Comparison of ENCODE assay signal across 1 cellular context in the genomic region with DNA sequence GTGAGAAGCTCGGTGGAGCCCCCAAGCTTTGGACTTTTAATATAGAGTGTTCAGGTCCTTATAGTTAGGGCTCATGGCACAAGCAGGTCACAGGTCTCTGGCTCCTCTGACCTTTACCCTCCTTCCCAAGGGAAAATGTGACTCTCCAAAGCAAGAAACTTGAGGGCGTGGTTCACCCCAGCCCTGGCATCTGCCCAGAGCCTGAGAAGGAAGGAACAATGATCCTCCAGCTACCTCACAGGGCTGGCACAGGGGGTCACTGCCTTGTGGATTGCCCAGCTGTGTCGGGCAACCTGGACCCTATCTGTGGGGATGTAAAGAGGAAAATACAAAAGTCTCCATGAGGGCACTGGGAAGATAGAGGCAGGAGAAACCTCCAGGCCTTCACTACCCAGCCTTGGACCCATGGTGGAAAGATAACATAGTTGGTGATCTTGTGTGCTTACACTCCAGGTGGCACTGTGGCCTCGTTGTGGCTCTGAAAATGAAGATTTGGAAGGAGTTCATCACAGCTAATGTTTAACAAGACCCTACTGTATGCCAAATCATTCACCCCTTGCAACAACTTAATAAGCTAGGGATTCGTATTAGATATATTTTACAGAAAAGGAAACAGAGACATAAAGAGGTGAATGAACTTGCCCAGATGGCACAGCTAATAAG.
TF ChIP-seq lines count a peak whose summit lies in the region.

No MANE protein-coding gene starts in this region.

TF ChIP-seq in WTC11, 78 proteins besides CTCF, POLR2A, EP300 and RAD21 (continued from another document):
- TF ChIP-seq, protein P1, sequence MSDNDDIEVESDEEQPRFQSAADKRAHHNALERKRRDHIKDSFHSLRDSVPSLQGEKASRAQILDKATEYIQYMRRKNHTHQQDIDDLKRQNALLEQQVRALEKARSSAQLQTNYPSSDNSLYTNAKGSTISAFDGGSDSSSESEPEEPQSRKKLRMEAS (CRISPR knock-in tag; IDR thresholded peaks at IDR 0.05), result no peak
- no peak for TF ChIP-seq ZBTB21 (CRISPR knock-in tag; IDR thresholded peaks at IDR 0.05; ENCODE audit: borderline replicate concordance)
- no peak for TF ChIP-seq RELA (CRISPR knock-in tag; IDR thresholded peaks at IDR 0.05; ENCODE audit: borderline replicate concordance)
- TF ChIP-seq CREB1 (CRISPR knock-in tag; IDR thresholded peaks at IDR 0.05), result no peak
- TF ChIP-seq ELF4 (CRISPR knock-in tag; IDR thresholded peaks at IDR 0.05; ENCODE audit: low read depth), result no peak
- TF ChIP-seq, protein P2, sequence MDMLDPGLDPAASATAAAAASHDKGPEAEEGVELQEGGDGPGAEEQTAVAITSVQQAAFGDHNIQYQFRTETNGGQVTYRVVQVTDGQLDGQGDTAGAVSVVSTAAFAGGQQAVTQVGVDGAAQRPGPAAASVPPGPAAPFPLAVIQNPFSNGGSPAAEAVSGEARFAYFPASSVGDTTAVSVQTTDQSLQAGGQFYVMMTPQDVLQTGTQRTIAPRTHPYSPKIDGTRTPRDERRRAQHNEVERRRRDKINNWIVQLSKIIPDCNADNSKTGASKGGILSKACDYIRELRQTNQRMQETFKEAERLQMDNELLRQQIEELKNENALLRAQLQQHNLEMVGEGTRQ (CRISPR knock-in tag; IDR thresholded peaks at IDR 0.05), result no peak
- TF ChIP-seq CBFB (CRISPR knock-in tag; IDR thresholded peaks at IDR 0.05; ENCODE audit: low read depth), result no peak
- no peak for TF ChIP-seq SMAD4 (CRISPR knock-in tag; IDR thresholded peaks at IDR 0.05)
- TF ChIP-seq, protein P3, sequence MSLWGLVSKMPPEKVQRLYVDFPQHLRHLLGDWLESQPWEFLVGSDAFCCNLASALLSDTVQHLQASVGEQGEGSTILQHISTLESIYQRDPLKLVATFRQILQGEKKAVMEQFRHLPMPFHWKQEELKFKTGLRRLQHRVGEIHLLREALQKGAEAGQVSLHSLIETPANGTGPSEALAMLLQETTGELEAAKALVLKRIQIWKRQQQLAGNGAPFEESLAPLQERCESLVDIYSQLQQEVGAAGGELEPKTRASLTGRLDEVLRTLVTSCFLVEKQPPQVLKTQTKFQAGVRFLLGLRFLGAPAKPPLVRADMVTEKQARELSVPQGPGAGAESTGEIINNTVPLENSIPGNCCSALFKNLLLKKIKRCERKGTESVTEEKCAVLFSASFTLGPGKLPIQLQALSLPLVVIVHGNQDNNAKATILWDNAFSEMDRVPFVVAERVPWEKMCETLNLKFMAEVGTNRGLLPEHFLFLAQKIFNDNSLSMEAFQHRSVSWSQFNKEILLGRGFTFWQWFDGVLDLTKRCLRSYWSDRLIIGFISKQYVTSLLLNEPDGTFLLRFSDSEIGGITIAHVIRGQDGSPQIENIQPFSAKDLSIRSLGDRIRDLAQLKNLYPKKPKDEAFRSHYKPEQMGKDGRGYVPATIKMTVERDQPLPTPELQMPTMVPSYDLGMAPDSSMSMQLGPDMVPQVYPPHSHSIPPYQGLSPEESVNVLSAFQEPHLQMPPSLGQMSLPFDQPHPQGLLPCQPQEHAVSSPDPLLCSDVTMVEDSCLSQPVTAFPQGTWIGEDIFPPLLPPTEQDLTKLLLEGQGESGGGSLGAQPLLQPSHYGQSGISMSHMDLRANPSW (CRISPR knock-in tag; conservative IDR thresholded peaks at IDR 0.05; ENCODE audit: low read depth), result no peak
- TF ChIP-seq ZNF138 (CRISPR knock-in tag; conservative IDR thresholded peaks at IDR 0.05), result no peak
- no peak for TF ChIP-seq GRHL2 (CRISPR knock-in tag; IDR thresholded peaks at IDR 0.05; ENCODE audit: insufficient replicate concordance, severe bottlenecking)
